In genomic region chr15:28979208-28979891, GRCh38 we compare ENCODE assay signal across 29 cellular contexts.
A peak's percentile ranks its signal among the peaks of the same experiment; 100 is the strongest.
DNase-seq lines count a peak whose midpoint lies in the region; ATAC-seq, FAIRE-seq and TF ChIP-seq lines count a peak whose summit lies in the region.
"Had no signal": no experiment of that assay in that cellular context is flagged by ENCODE, and none has a peak within 500 bp of the region (broad histone marks: within the 10 kb centered on the region; RNA-seq: fewer than 3 reads in every experiment).

No MANE protein-coding gene starts in this region.

- H3K36me3 ChIP-seq in SJSA1 = no peaks in the 10 kb centered on the region
- H3K36me3 ChIP-seq in spleen = no peaks in the 10 kb centered on the region
- H3K36me3 ChIP-seq: cardiac muscle cell, HAP-1 had no signal

- no peaks in the 10 kb centered on the region for H3K9me3 ChIP-seq in SJSA1 (replicated peaks)
- H3K9me3 ChIP-seq in spleen = no peaks in the 10 kb centered on the region
- H3K9me3 ChIP-seq: HAP-1 had no signal

- H3K27me3 ChIP-seq in SJSA1 (replicated peaks) (no peaks in the 10 kb centered on the region), spleen (replicated peaks in 1 of 7) (no peaks in the 10 kb centered on the region)
- H3K27me3 ChIP-seq: cardiac muscle cell had no signal

- DNase-seq in SJSA1 (ENCODE audit: low read depth in 1 of 2, low spot score in 2 of 2) (peak; percentile 93 to 94), medulla oblongata (ENCODE audit: extremely low spot score) (peak; percentile 47), spleen (peak; percentile 48), H54 (ENCODE audit: insufficient read length, low spot score) (no peak), iPS-NIHi11 (ENCODE audit: low spot score) (no peak)
- DNase-seq: activated CD4-positive, alpha-beta T cell treated with anti-CD3 and anti-CD28 coated beads, Interleukin-2, amount 50 U/mL, for 4 hours; aorta; cortex of kidney; DMS153; Karpas-422; kidney glomerular epithelial cell; NCI-H1436; NCI-H2081 treated with DMSO at 0.1 percent for 48 hours; NCI-H345; NCI-H748 treated with DMSO at 0.1 percent for 48 hours; right cardiac atrium; stimulated activated CD8-positive, alpha-beta memory T cell treated with anti-CD3 and anti-CD28 coated beads, Interleukin-4, amount 100 ng/mL, for 48 hours had no signal

- TF ChIP-seq POLR2A in spleen (IDR thresholded peaks at IDR 0.05) (no peak), H54 (IDR thresholded peaks at IDR 0.05; ENCODE audit: low read depth, low read length) (no peak)

- no peak for ATAC-seq in HG02981 (IDR thresholded peaks at IDR 0.05; ENCODE audit: unreplicated experiment)
- ATAC-seq: activated CD4-positive, CD25-positive, alpha-beta regulatory T cell treated with anti-CD3 and anti-CD28 coated beads, Interleukin-2, amount 50 U/mL, for 24 hours; activated naive CD4-positive, alpha-beta T cell treated with anti-CD3 and anti-CD28 coated beads, Interleukin-2, amount 50 U/mL, for 72 hours; right cardiac atrium; Right ventricle myocardium inferior had no signal

- peaks cover 55% of the 10 kb centered on the region for H3K4me1 ChIP-seq in SJSA1 (replicated peaks)
- H3K4me1 ChIP-seq in spleen = peaks cover 0 to 14% (median 0%) of the 10 kb centered on the region in 6 donors
- H3K4me1 ChIP-seq: HAP-1 had no signal

- WGBS in spleen, 5 donors = 79 to 90% (median 83%) methylated on average over 13 of the region's 13 CpGs

- FAIRE-seq in H54 (lab: Jason Lieb, UNC) = no peak
- FAIRE-seq: endometrium, frontal cortex, GM12892 had no signal

- H3K27ac ChIP-seq in SJSA1 (peak overlapping the region; percentile 75), cingulate gyrus (ENCODE audit: low read depth, low read length) (peak overlapping the region; percentile 62), spleen (no peak overlapping the region)
- H3K27ac ChIP-seq: cardiac muscle cell, parathyroid adenoma had no signal

- H3K4me3 ChIP-seq in SJSA1 (no peak overlapping the region), spleen (no peak overlapping the region)
- H3K4me3 ChIP-seq: cardiac muscle cell, HAP-1, lung had no signal

- intact Hi-C loops in spleen (cut with DNase I; ENCODE audit: low total_unique reads) = no loop called here

- TF ChIP-seq CTCF in spleen (IDR thresholded peaks at IDR 0.05 in 8 of 11, conservative IDR thresholded peaks at IDR 0.05 in 3 of 11) = no peak

Comparison
In these comparisons a context has a peak if more than half of its experiments do, and no peak if none do; other contexts are left out.
1. DNase-seq: peak in SJSA1 (2 of 2), medulla oblongata (single experiment) and spleen (single experiment); none in H54 (single experiment) and iPS-NIHi11 (single experiment).
2. H3K27ac ChIP-seq: peak in SJSA1 (single experiment) and cingulate gyrus (single experiment); none in spleen (0 of 8).